10 cellular contexts compared by ENCODE assay signal in genomic region chrX:120365320-120365719, GRCh38. TPM values are rescaled to one million over a fixed set of nuclear protein-coding genes. Genes with fewer than 3 reads are reported as not detected.
DNase-seq lines count a peak whose midpoint lies in the region; ATAC-seq and TF ChIP-seq lines count a peak whose summit lies in the region.
"Had no signal": no experiment of that assay in that cellular context is flagged by ENCODE, and none has a peak within 500 bp of the region (broad histone marks: within the 10 kb centered on the region; RNA-seq: fewer than 3 reads in every experiment).

No MANE protein-coding gene starts in this region.

- H3K4me1 Mint-ChIP-seq in T-helper 17 cell, result no peaks in the 10 kb centered on the region

- H3K9me3 ChIP-seq in T-helper 17 cell (ENCODE audit: control insufficient read depth, low read length, poor library complexity, severe bottlenecking), result no peaks in the 10 kb centered on the region
- H3K9me3 ChIP-seq: tibial artery had no signal

- DNase-seq in DMS153 treated with DMSO at 0.1 percent for 48 hours (lab: John Stamatoyannopoulos, UW; ENCODE audit: unreplicated experiment), result peak; percentile 4
- DNase-seq in DMS153 (lab: John Stamatoyannopoulos, UW), result no peak
- DNase-seq in T-helper 17 cell, result peak; percentile 12 to 22 (median 22)
- DNase-seq in cardiac fibroblast (ENCODE audit: low read depth in 2 of 2), result peak; percentile 11 to 21
- peak; percentile 16 to 34 for DNase-seq in lung microvascular endothelial cell (ENCODE audit: low read depth in 2 of 2)
- peak; percentile 22 for DNase-seq in stimulated activated naive CD4-positive, alpha-beta T cell treated with Interleukin-2 at 50 U/mL for 16 hours (lab: John Stamatoyannopoulos, UW)

- ATAC-seq in HG03103 (IDR thresholded peaks at IDR 0.05; ENCODE audit: low read depth, unreplicated experiment), result peak; percentile 65
- ATAC-seq in T-helper 17 cell, result peak; percentile 54
- ATAC-seq in HG02840 (IDR thresholded peaks at IDR 0.05; ENCODE audit: low FRiP score, unreplicated experiment), result no peak
- ATAC-seq: activated naive CD4-positive, alpha-beta T cell treated with anti-CD3 and anti-CD28 coated beads, Interleukin-2, amount 50 U/mL, for 72 hours had no signal

- no peak overlapping the region for H3K4me3 Mint-ChIP-seq in T-helper 17 cell

- H3K36me3 Mint-ChIP-seq in T-helper 17 cell (ENCODE audit: low read depth), result no peaks in the 10 kb centered on the region
- H3K36me3 Mint-ChIP-seq: activated naive CD4-positive, alpha-beta T cell treated with anti-CD3 and anti-CD28 coated beads, Interleukin-2, amount 50 U/mL, for 72 hours had no signal

- TF ChIP-seq CTCF in cardiac fibroblast (IDR thresholded peaks at IDR 0.05; ENCODE audit: low read depth, low read length), result peak; percentile 47

- no peak overlapping the region for H3K4me3 ChIP-seq in cardiac fibroblast (replicated peaks in 1 of 2; ENCODE audit: low read depth in 2 of 2, low read length in 2 of 2)
- H3K4me3 ChIP-seq: tibial artery had no signal

- H3K27me3 Mint-ChIP-seq in T-helper 17 cell, result no peaks in the 10 kb centered on the region

- H3K27ac Mint-ChIP-seq in T-helper 17 cell, result no peak overlapping the region
- H3K27ac Mint-ChIP-seq: activated naive CD4-positive, alpha-beta T cell treated with anti-CD3 and anti-CD28 coated beads, Interleukin-2, amount 50 U/mL, for 72 hours had no signal

RNA-seq across cellular contexts. Expression of gene ATP1B4, which starts 3.4 kb away (rescaled TPM):
- total RNA-seq in T-helper 17 cell (not detected), lung microvascular endothelial cell (not detected in 2 replicates)
- total RNA-seq: activated naive CD4-positive, alpha-beta T cell treated with anti-CD3 and anti-CD28 coated beads, Interleukin-2, amount 50 U/mL, for 72 hours had no signal

RNA-seq across cellular contexts. Expression of gene TMEM255A, which starts 54.1 kb away (rescaled TPM):
- total RNA-seq in T-helper 17 cell, result under 1 TPM in 1 of 2 donors, not detected in 1; 0.30 TPM
- not detected in 2 replicates for total RNA-seq in lung microvascular endothelial cell
- total RNA-seq: activated naive CD4-positive, alpha-beta T cell treated with anti-CD3 and anti-CD28 coated beads, Interleukin-2, amount 50 U/mL, for 72 hours had no signal
